In genomic region chrX:154542723-154543424, GRCh38 we compare ENCODE assay signal across 9 cellular contexts. TPM values are rescaled to one million over a fixed set of nuclear protein-coding genes. Genes with fewer than 3 reads are reported as not detected.
DNase-seq lines count a peak whose midpoint lies in the region; ATAC-seq, FAIRE-seq and TF ChIP-seq lines count a peak whose summit lies in the region.
"Had no signal": no experiment of that assay in that cellular context is flagged by ENCODE, and none has a peak within 500 bp of the region (broad histone marks: within the 10 kb centered on the region; RNA-seq: fewer than 3 reads in every experiment).

No MANE protein-coding gene starts in this region.

- no peaks in the 10 kb centered on the region for H3K36me3 Mint-ChIP-seq in IgD-negative memory B cell
- H3K36me3 Mint-ChIP-seq in activated naive CD4-positive, alpha-beta T cell treated with anti-CD3 and anti-CD28 coated beads for 36 hours (ENCODE audit: low read depth): peaks cover 6% of the 10 kb centered on the region

- DNase-seq in A549 (ENCODE audit: low read depth in 1 of 2, low spot score in 1 of 2) (peak; percentile 55 to 95), medulla oblongata (ENCODE audit: extremely low spot score) (peak; percentile 46), NCI-H1092 treated with DMSO at 0.1 percent for 48 hours (lab: John Stamatoyannopoulos, UW) (no peak), DMS79 (lab: John Stamatoyannopoulos, UW) (no peak), activated gamma-delta T cell treated with Interleukin-2 at 50 U/mL for 16 hours (no peak)
- DNase-seq in activated naive CD4-positive, alpha-beta T cell treated with anti-CD3 and anti-CD28 coated beads for 36 hours: peak; percentile 57

- H3K4me2 ChIP-seq in A549: peak overlapping the region; percentile 82

- no peaks in the 10 kb centered on the region for H3K9me3 Mint-ChIP-seq in IgD-negative memory B cell
- no peaks in the 10 kb centered on the region for H3K9me3 Mint-ChIP-seq in activated naive CD4-positive, alpha-beta T cell treated with anti-CD3 and anti-CD28 coated beads for 36 hours

- TF ChIP-seq POLR2A in A549 (IDR thresholded peaks at IDR 0.05; ENCODE audit: low read length): peak; percentile 28

- TF ChIP-seq CTCF in A549 (IDR thresholded peaks at IDR 0.05): no peak

- TF ChIP-seq RAD21 in A549 (conservative IDR thresholded peaks at IDR 0.05 in 1 of 2, IDR thresholded peaks at IDR 0.05 in 1 of 2): no peak

- H3K4me3 ChIP-seq in A549: peak overlapping the region; percentile 95

- peak overlapping the region; percentile 87 to 93 (median 87) for H3K27ac Mint-ChIP-seq in IgD-negative memory B cell
- H3K27ac Mint-ChIP-seq in activated naive CD4-positive, alpha-beta T cell treated with anti-CD3 and anti-CD28 coated beads for 36 hours: peak overlapping the region; percentile 94

- TF ChIP-seq EP300 in A549 (IDR thresholded peaks at IDR 0.05): no peak

- peak; percentile 45 to 48 for ATAC-seq in A549
- no peak for ATAC-seq in HG02885 (IDR thresholded peaks at IDR 0.05; ENCODE audit: poor library complexity, unreplicated experiment)

- peak overlapping the region; percentile 98 to 100 for H3K27ac ChIP-seq in A549

- H3K4me3 Mint-ChIP-seq in IgD-negative memory B cell: peak overlapping the region; percentile 53 to 92 (median 85)
- peak overlapping the region; percentile 74 for H3K4me3 Mint-ChIP-seq in activated naive CD4-positive, alpha-beta T cell treated with anti-CD3 and anti-CD28 coated beads for 36 hours

- peak; percentile 97 for FAIRE-seq in A549 (lab: Jason Lieb, UNC)

- no peaks in the 10 kb centered on the region for H3K27me3 Mint-ChIP-seq in IgD-negative memory B cell
- H3K27me3 Mint-ChIP-seq in activated naive CD4-positive, alpha-beta T cell treated with anti-CD3 and anti-CD28 coated beads for 36 hours (ENCODE audit: low read depth): no peaks in the 10 kb centered on the region

- intact Hi-C loops in activated naive CD4-positive, alpha-beta T cell treated with anti-CD3 and anti-CD28 coated beads for 36 hours (cut with micrococcal nuclease): no loop called here

- H3K4me1 ChIP-seq in A549: peaks cover 65% of the 10 kb centered on the region

- 4% methylated on average over 9 of the region's 20 CpGs for WGBS in A549 (ENCODE audit: missing lambda C conversion rate)

- CTCF ChIA-PET in A549 (lab: Yijun Ruan, JAX): interaction anchor here (1.2 to 7.5 kb wide), 4 partner anchors 10 to 206 kb away, joined by 6 to 55 read pairs (median 9); no protein-coding TSS in a partner anchor
- CTCF ChIA-PET in activated naive CD4-positive, alpha-beta T cell treated with anti-CD3 and anti-CD28 coated beads for 36 hours (lab: Charles Lee): interaction anchor here (0.7 to 1.9 kb wide), 4 partner anchors 16 to 856 kb away, joined by 3 to 8 read pairs (median 4); partner anchors contain the start of gene FLNA

- POLR2A ChIA-PET in A549 (lab: Yijun Ruan, JAX): interaction anchor here (0.8 to 1.9 kb wide), 6 partner anchors 11 to 172 kb away, joined by 3 to 7 read pairs (median 4); partner anchors contain the start of gene SLC10A3

- H3K9me3 ChIP-seq in A549: no peaks in the 10 kb centered on the region

- peaks cover 8 to 11% (median 11%) of the 10 kb centered on the region in 3 donors for H3K4me1 Mint-ChIP-seq in IgD-negative memory B cell
- peaks cover 46% of the 10 kb centered on the region for H3K4me1 Mint-ChIP-seq in activated naive CD4-positive, alpha-beta T cell treated with anti-CD3 and anti-CD28 coated beads for 36 hours (ENCODE audit: low read depth)

TF ChIP-seq in A549, 52 proteins besides CTCF, POLR2A, EP300 and RAD21 (continues in another document):
- TF ChIP-seq MYC (IDR thresholded peaks at IDR 0.05; ENCODE audit: borderline replicate concordance, low read length) (no peak), HDAC2 (IDR thresholded peaks at IDR 0.05) (0 out of 2 replicates have a peak, but pooled peaks have one; percentile 16), SMC3 (IDR thresholded peaks at IDR 0.05) (no peak), MAFK (IDR thresholded peaks at IDR 0.05; ENCODE audit: partially characterized antibody) (no peak), FOXS1 (CRISPR knock-in tag; IDR thresholded peaks at IDR 0.05) (peak; percentile 73), POLR2AphosphoS2 (conservative IDR thresholded peaks at IDR 0.05; ENCODE audit: low read length) (0 out of 2 replicates have a peak, but pooled peaks have one; percentile 15), HOXA7 (CRISPR knock-in tag; IDR thresholded peaks at IDR 0.05) (peak; percentile 73; the same call in 1 of the 2 replicates), BHLHE40 (IDR thresholded peaks at IDR 0.05; ENCODE audit: low read depth, low read length) (peak; percentile 56; the same call in 1 of the 2 replicates), CEBPB (IDR thresholded peaks at IDR 0.05) (peak; percentile 36 to 39; a peak in 1 of 4 replicates), KDM1A (IDR thresholded peaks at IDR 0.05; ENCODE audit: low read depth) (no peak), ZC3H11A (IDR thresholded peaks at IDR 0.05) (no peak), SREBF2 (IDR thresholded peaks at IDR 0.05) (no peak), NPAS2 (CRISPR knock-in tag; IDR thresholded peaks at IDR 0.05; ENCODE audit: borderline replicate concordance) (no peak), ZNF302 (CRISPR knock-in tag; IDR thresholded peaks at IDR 0.05) (no peak; the same call in 1 of the 2 replicates), RCOR1 (IDR thresholded peaks at IDR 0.05; ENCODE audit: low read depth, low read length) (no peak), HOXB5 (CRISPR knock-in tag; IDR thresholded peaks at IDR 0.05) (no peak), HOXB13 (CRISPR knock-in tag; IDR thresholded peaks at IDR 0.05; ENCODE audit: low read depth) (no peak), MAX (IDR thresholded peaks at IDR 0.05) (peak; percentile 88), MAZ (IDR thresholded peaks at IDR 0.05; ENCODE audit: borderline replicate concordance, low read depth, low read length) (no peak), TP53 (CRISPR knock-in tag; IDR thresholded peaks at IDR 0.05) (no peak), ATOH8 (CRISPR knock-in tag; IDR thresholded peaks at IDR 0.05; ENCODE audit: low read depth) (peak; percentile 48; the same call in 1 of the 2 replicates)

RNA-seq across cellular contexts. Expression of gene G6PD, which starts 3.8 kb away (rescaled TPM):
- polyA plus RNA-seq in A549 (2011; rRNA removed) (692 and 774 TPM in 2 replicates), A549 (2017; fragmentation: RNase III; extraction: RNeasy Plus Mini Kit Qiagen cat#74134 plus additional on column Dnase treatment) (1,409 to 1,481 TPM (median 1,465 TPM) in 3 replicates), IgD-negative memory B cell (4.8 TPM)
- polyA plus RNA-seq in A549 (2012; cell fraction: cytosol; rRNA removed): 1,222 and 1,527 TPM in 2 replicates
- polyA plus RNA-seq in A549 (2012; cell fraction: nucleus; rRNA removed): 2,784 and 3,385 TPM in 2 replicates
- polyA minus RNA-seq in A549 (2011; rRNA and poly(A)+ RNA removed): 756 and 969 TPM in 2 replicates
- 10 to 100 TPM; 63.7 to 64.4 TPM for total RNA-seq in activated naive CD4-positive, alpha-beta T cell treated with anti-CD3 and anti-CD28 coated beads for 36 hours

RNA-seq across cellular contexts. Expression of gene IKBKG, which starts 4.5 kb away (rescaled TPM):
- polyA plus RNA-seq in A549 (2011; rRNA removed) (19.7 and 22.1 TPM in 2 replicates), A549 (2017; fragmentation: RNase III; extraction: RNeasy Plus Mini Kit Qiagen cat#74134 plus additional on column Dnase treatment) (33.4 to 38.8 TPM (median 34.2 TPM) in 3 replicates), IgD-negative memory B cell (37.3 TPM)
- polyA plus RNA-seq in A549 (2012; cell fraction: cytosol; rRNA removed): 38.7 and 46.2 TPM in 2 replicates
- polyA plus RNA-seq in A549 (2012; cell fraction: nucleus; rRNA removed): 117 and 119 TPM in 2 replicates
- 9.9 and 14.9 TPM in 2 replicates for polyA minus RNA-seq in A549 (2011; rRNA and poly(A)+ RNA removed)
- 10 to 100 TPM; 42.2 to 42.6 TPM for total RNA-seq in activated naive CD4-positive, alpha-beta T cell treated with anti-CD3 and anti-CD28 coated beads for 36 hours

RNA-seq across cellular contexts. Expression of gene FAM3A, which starts 26.8 kb away (rescaled TPM):
- polyA plus RNA-seq in A549 (2011; rRNA removed) (18.6 and 21.7 TPM in 2 replicates), A549 (2017; fragmentation: RNase III; extraction: RNeasy Plus Mini Kit Qiagen cat#74134 plus additional on column Dnase treatment) (33.2 to 40.6 TPM (median 36.7 TPM) in 3 replicates), IgD-negative memory B cell (23.6 TPM)
- 47.8 and 55.1 TPM in 2 replicates for polyA plus RNA-seq in A549 (2012; cell fraction: cytosol; rRNA removed)
- 93.9 and 105 TPM in 2 replicates for polyA plus RNA-seq in A549 (2012; cell fraction: nucleus; rRNA removed)
- polyA minus RNA-seq in A549 (2011; rRNA and poly(A)+ RNA removed): 16.1 and 21.8 TPM in 2 replicates
- 10 to 100 TPM; 17.8 to 21.4 TPM for total RNA-seq in activated naive CD4-positive, alpha-beta T cell treated with anti-CD3 and anti-CD28 coated beads for 36 hours

RNA-seq across cellular contexts. Expression of gene CTAG1A, which starts 42.1 kb away (rescaled TPM):
- polyA plus RNA-seq in A549 (2011; rRNA removed) (not detected in 2 replicates), A549 (2017; fragmentation: RNase III; extraction: RNeasy Plus Mini Kit Qiagen cat#74134 plus additional on column Dnase treatment) (not detected in 3 replicates), IgD-negative memory B cell (not detected)
- polyA plus RNA-seq in A549 (2012; cell fraction: cytosol; rRNA removed): not detected in 2 replicates
- 0.22 TPM in 1 of 2 replicates, not detected in the other for polyA plus RNA-seq in A549 (2012; cell fraction: nucleus; rRNA removed)
- polyA minus RNA-seq in A549 (2011; rRNA and poly(A)+ RNA removed): not detected in 2 replicates
- total RNA-seq in activated naive CD4-positive, alpha-beta T cell treated with anti-CD3 and anti-CD28 coated beads for 36 hours: not detected
- total RNA-seq: myocyte had no signal

RNA-seq across cellular contexts. Expression of gene SLC10A3, which starts 52.4 kb away (rescaled TPM):
- polyA plus RNA-seq in A549 (2011; rRNA removed): 9.0 and 10.1 TPM in 2 replicates
- polyA plus RNA-seq in A549 (2012; cell fraction: cytosol; rRNA removed): 18.6 and 27.7 TPM in 2 replicates
- polyA plus RNA-seq in A549 (2012; cell fraction: nucleus; rRNA removed): 15.8 and 20.0 TPM in 2 replicates
- 19.3 to 24.1 TPM (median 21.7 TPM) in 3 replicates for polyA plus RNA-seq in A549 (2017; fragmentation: RNase III; extraction: RNeasy Plus Mini Kit Qiagen cat#74134 plus additional on column Dnase treatment)
- polyA minus RNA-seq in A549 (2011; rRNA and poly(A)+ RNA removed): 11.0 and 18.0 TPM in 2 replicates
- 54.9 TPM for polyA plus RNA-seq in IgD-negative memory B cell
- 1 to 10 TPM; 6.7 to 6.9 TPM for total RNA-seq in activated naive CD4-positive, alpha-beta T cell treated with anti-CD3 and anti-CD28 coated beads for 36 hours

Comparison
In these comparisons a context has a peak if more than half of its experiments do, and no peak if none do; other contexts are left out.
1. DNase-seq: peak in A549 (2 of 2), activated naive CD4-positive, alpha-beta T cell treated with anti-CD3 and anti-CD28 coated beads for 36 hours (single experiment) and medulla oblongata (single experiment); none in NCI-H1092 treated with DMSO at 0.1 percent for 48 hours (single experiment), DMS79 (single experiment) and activated gamma-delta T cell treated with Interleukin-2 at 50 U/mL for 16 hours (single experiment).
2. RNA of gene G6PD, which starts 3.8 kb away (polyA plus RNA-seq): 692 to 3,385 TPM in A549; 4.8 TPM in IgD-negative memory B cell (single experiment); every median in the first group is over 100 times any median in the second.